In genomic region chr1:248636612-248637011, GRCh38 we compare ENCODE assay signal across 8 cellular contexts. TPM values are rescaled to one million over a fixed set of nuclear protein-coding genes. Genes with fewer than 3 reads are reported as not detected.
"Had no signal": no experiment of that assay in that cellular context is flagged by ENCODE, and none has a peak within 500 bp of the region (broad histone marks: within the 10 kb centered on the region; RNA-seq: fewer than 3 reads in every experiment).

No MANE protein-coding gene starts in this region.

RNA-seq across cellular contexts. Expression of gene OR2T11, which starts 1.7 kb away (rescaled TPM):
- total RNA-seq: LHCN-M2, MCF 10A, NCI-H460, OCI-LY7, Peyer's patch, Right ventricle myocardium superior, SJSA1 had no signal
- polyA plus RNA-seq: SK-N-SH had no signal

RNA-seq across cellular contexts. Expression of gene OR2T35, which starts 8.5 kb away (rescaled TPM):
- total RNA-seq: LHCN-M2, MCF 10A, NCI-H460, OCI-LY7, Peyer's patch, Right ventricle myocardium superior, SJSA1 had no signal
- polyA plus RNA-seq: SK-N-SH had no signal

RNA-seq across cellular contexts. Expression of gene OR2T27, which starts 18.7 kb away (rescaled TPM):
- total RNA-seq: LHCN-M2, MCF 10A, NCI-H460, OCI-LY7, Peyer's patch, Right ventricle myocardium superior, SJSA1 had no signal
- polyA plus RNA-seq: SK-N-SH had no signal

RNA-seq across cellular contexts. Expression of gene OR2T10, which starts 39.1 kb away (rescaled TPM):
- total RNA-seq: LHCN-M2, MCF 10A, NCI-H460, OCI-LY7, Peyer's patch, Right ventricle myocardium superior, SJSA1 had no signal
- polyA plus RNA-seq: SK-N-SH had no signal
